In the genomic region with DNA sequence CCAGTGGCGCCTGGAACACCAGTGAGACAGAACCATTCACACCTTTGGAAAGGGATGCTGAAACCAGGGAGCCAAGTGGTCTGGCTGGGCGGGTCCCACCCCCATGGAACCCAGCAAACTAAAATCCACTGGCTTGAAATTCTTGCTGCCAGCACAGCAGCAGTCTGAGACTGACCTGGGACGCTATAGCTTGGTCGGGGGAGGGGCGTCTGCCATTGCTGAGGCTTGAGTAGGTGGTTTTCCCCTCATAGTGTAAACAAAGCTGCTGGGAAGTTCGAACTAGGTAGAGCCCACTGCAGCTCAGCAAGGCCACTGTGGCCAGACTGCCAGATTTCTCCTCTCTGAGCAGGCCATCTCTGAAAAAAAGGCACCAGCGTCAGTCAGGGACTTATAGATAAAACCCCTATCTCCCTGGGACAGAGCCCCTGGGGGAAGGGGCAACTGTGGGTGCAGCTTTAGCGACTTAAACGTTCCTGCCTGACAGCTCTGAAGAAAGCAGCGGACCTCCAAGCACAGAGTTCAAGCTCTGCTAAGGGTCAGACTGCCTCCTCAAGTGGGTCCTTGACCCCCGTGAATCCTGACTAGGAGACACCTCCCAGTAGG, we compare ENCODE assay signal across 2 cellular contexts.
TF ChIP-seq lines count a peak whose summit lies in the region.

No MANE protein-coding gene starts in this region.

TF ChIP-seq in HepG2, 621 proteins besides CTCF, POLR2A, EP300 and RAD21:
- TF ChIP-seq, protein P1, sequence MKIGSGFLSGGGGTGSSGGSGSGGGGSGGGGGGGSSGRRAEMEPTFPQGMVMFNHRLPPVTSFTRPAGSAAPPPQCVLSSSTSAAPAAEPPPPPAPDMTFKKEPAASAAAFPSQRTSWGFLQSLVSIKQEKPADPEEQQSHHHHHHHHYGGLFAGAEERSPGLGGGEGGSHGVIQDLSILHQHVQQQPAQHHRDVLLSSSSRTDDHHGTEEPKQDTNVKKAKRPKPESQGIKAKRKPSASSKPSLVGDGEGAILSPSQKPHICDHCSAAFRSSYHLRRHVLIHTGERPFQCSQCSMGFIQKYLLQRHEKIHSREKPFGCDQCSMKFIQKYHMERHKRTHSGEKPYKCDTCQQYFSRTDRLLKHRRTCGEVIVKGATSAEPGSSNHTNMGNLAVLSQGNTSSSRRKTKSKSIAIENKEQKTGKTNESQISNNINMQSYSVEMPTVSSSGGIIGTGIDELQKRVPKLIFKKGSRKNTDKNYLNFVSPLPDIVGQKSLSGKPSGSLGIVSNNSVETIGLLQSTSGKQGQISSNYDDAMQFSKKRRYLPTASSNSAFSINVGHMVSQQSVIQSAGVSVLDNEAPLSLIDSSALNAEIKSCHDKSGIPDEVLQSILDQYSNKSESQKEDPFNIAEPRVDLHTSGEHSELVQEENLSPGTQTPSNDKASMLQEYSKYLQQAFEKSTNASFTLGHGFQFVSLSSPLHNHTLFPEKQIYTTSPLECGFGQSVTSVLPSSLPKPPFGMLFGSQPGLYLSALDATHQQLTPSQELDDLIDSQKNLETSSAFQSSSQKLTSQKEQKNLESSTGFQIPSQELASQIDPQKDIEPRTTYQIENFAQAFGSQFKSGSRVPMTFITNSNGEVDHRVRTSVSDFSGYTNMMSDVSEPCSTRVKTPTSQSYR (CRISPR knock-in tag; IDR thresholded peaks at IDR 0.05; ENCODE audit: borderline replicate concordance), result peak; percentile 28
- TF ChIP-seq, protein P2, sequence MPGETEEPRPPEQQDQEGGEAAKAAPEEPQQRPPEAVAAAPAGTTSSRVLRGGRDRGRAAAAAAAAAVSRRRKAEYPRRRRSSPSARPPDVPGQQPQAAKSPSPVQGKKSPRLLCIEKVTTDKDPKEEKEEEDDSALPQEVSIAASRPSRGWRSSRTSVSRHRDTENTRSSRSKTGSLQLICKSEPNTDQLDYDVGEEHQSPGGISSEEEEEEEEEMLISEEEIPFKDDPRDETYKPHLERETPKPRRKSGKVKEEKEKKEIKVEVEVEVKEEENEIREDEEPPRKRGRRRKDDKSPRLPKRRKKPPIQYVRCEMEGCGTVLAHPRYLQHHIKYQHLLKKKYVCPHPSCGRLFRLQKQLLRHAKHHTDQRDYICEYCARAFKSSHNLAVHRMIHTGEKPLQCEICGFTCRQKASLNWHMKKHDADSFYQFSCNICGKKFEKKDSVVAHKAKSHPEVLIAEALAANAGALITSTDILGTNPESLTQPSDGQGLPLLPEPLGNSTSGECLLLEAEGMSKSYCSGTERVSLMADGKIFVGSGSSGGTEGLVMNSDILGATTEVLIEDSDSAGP (CRISPR knock-in tag; IDR thresholded peaks at IDR 0.05; ENCODE audit: borderline replicate concordance), result no peak

TF ChIP-seq in H1, 55 proteins besides CTCF, POLR2A, EP300 and RAD21:
- 0 out of 2 replicates have a peak, but pooled peaks have one; percentile 41 for TF ChIP-seq YY1 (IDR thresholded peaks at IDR 0.05; ENCODE audit: low read depth, low read length)
- TF ChIP-seq RBBP5 (IDR thresholded peaks at IDR 0.05; ENCODE audit: borderline replicate concordance, low read depth, low read length), result no peak
- peak; percentile 32; the same call in 1 of the 2 replicates for TF ChIP-seq SP1 (IDR thresholded peaks at IDR 0.05; ENCODE audit: low read depth, low read length)
- TF ChIP-seq, protein P3, sequence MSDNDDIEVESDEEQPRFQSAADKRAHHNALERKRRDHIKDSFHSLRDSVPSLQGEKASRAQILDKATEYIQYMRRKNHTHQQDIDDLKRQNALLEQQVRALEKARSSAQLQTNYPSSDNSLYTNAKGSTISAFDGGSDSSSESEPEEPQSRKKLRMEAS (IDR thresholded peaks at IDR 0.05), result no peak
